Comparison of ENCODE assay signal across 9 cellular contexts in the genomic region with DNA sequence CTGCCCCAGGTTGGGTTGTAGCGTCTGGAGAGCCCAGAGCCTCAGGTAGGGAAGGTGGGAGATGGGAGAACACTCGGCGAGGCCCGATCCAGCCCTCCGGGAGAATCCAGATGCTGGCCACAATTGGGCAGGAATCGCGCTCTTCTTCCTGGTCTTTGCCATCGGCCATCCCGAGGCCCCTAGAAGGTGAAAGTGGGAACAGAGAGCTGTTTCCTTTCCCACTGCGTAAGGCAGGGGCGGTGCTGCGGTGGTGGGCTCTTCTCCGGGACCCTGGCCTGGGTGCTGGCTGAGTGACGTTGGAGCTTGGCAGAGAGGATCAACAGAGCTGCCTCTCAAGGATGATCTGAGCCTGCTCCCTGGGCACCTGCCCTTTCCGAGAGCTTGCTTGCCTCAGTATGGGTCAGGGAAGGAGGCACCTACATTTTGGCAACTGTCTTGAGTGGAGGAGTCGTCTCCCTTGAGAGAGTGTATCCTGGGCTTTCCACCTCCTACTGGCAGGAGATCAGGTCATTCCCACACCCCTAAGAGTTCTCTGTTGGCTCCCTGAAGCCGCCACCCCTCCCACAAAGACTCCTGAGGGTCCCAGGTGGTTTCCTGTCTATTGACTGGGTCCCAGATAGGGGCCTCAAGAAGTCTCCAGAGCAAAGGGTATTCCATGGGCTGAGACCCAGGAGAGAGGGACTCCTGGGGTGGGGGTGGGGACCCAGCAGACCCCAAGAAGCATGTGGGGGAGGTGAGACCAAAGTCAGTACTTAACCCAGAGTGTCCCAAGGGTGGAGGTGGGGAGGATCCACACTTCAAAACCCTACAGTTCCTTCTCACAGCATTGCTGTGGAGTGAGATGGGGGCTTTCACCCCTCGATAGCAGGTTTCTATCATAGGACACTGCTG. TPM values are rescaled to one million over a fixed set of nuclear protein-coding genes. Genes with fewer than 3 reads are reported as not detected.
DNase-seq lines count a peak whose midpoint lies in the region; ATAC-seq and TF ChIP-seq lines count a peak whose summit lies in the region.
"Had no signal": no experiment of that assay in that cellular context is flagged by ENCODE, and none has a peak within 500 bp of the region (broad histone marks: within the 10 kb centered on the region; RNA-seq: fewer than 3 reads in every experiment).

No MANE protein-coding gene starts in this region.

- H3K27ac Mint-ChIP-seq in activated naive CD8-positive, alpha-beta T cell treated with anti-CD3 and anti-CD28 coated beads, Interleukin-2, amount 10 ng/mL, durations not matched to agents 7 days and 5 days: peak overlapping the region; percentile 85

- H3K36me3 ChIP-seq in thoracic aorta: peaks cover 18% of the 10 kb centered on the region

- no peaks in the 10 kb centered on the region for H3K9me3 ChIP-seq in thoracic aorta

- H3K4me1 ChIP-seq in thoracic aorta (ENCODE audit: control insufficient read depth in 1 of 2, low read depth in 2 of 2): peaks cover 23 to 51% of the 10 kb centered on the region in 2 donors

- no peaks in the 10 kb centered on the region for H3K9me3 Mint-ChIP-seq in activated naive CD8-positive, alpha-beta T cell treated with anti-CD3 and anti-CD28 coated beads, Interleukin-2, amount 10 ng/mL, durations not matched to agents 7 days and 5 days

- peaks cover 2% of the 10 kb centered on the region for H3K36me3 Mint-ChIP-seq in activated naive CD8-positive, alpha-beta T cell treated with anti-CD3 and anti-CD28 coated beads, Interleukin-2, amount 10 ng/mL, durations not matched to agents 7 days and 5 days

- peaks cover 43% of the 10 kb centered on the region for H3K4me1 Mint-ChIP-seq in activated naive CD8-positive, alpha-beta T cell treated with anti-CD3 and anti-CD28 coated beads, Interleukin-2, amount 10 ng/mL, durations not matched to agents 7 days and 5 days

- H3K4me3 ChIP-seq in thoracic aorta: peak overlapping the region; percentile 99

- TF ChIP-seq CTCF in thoracic aorta (IDR thresholded peaks at IDR 0.05): no peak

- POLR2A ChIA-PET in activated naive CD8-positive, alpha-beta T cell treated with anti-CD3 and anti-CD28 coated beads, Interleukin-2, amount 10 ng/mL, durations not matched to agents 7 days and 5 days (lab: Charles Lee): interaction anchor here (0.6 to 1.9 kb wide), 7 partner anchors 12 to 466 kb away, joined by 3 to 12 read pairs (median 5); partner anchors contain the start of gene PPCDC

- no peaks in the 10 kb centered on the region for H3K27me3 Mint-ChIP-seq in activated naive CD8-positive, alpha-beta T cell treated with anti-CD3 and anti-CD28 coated beads, Interleukin-2, amount 10 ng/mL, durations not matched to agents 7 days and 5 days

- H3K4me3 Mint-ChIP-seq in activated naive CD8-positive, alpha-beta T cell treated with anti-CD3 and anti-CD28 coated beads, Interleukin-2, amount 10 ng/mL, durations not matched to agents 7 days and 5 days: peak overlapping the region; percentile 89

- peak; percentile 66 for DNase-seq in activated CD8-positive, alpha-beta memory T cell treated with anti-CD3 and anti-CD28 coated beads for 24 hours
- DNase-seq in activated CD8-positive, alpha-beta memory T cell treated with anti-CD3 and anti-CD28 coated beads, Interleukin-2, amount 50 U/mL, for 4 hours: no peak
- no peak for DNase-seq in activated naive CD8-positive, alpha-beta T cell treated with anti-CD3 and anti-CD28 coated beads, Interleukin-2, amount 10 ng/mL, durations not matched to agents 7 days and 5 days
- DNase-seq in left colon: peak; percentile 36 to 43
- no peak for DNase-seq in thoracic aorta (ENCODE audit: low spot score)
- DNase-seq in NCI-H1048 (lab: John Stamatoyannopoulos, UW): no peak
- no peak for DNase-seq in NCI-H1930 (lab: John Stamatoyannopoulos, UW)

- no peak for ATAC-seq in activated naive CD8-positive, alpha-beta T cell treated with anti-CD3 and anti-CD28 coated beads, Interleukin-2, amount 10 ng/mL, durations not matched to agents 7 days and 5 days (ENCODE audit: low read depth)
- ATAC-seq in left colon (no peak), thoracic aorta (ENCODE audit: insufficient number of reproducible peaks, low FRiP score, low read depth) (no peak), HG02973 (IDR thresholded peaks at IDR 0.05; ENCODE audit: unreplicated experiment) (no peak)

- H3K27ac ChIP-seq in thoracic aorta: peak overlapping the region; percentile 93 to 98

- intact Hi-C loops in left colon (cut with DNase I, micrococcal nuclease): loop anchor here (5.0 kb wide), 1 partner anchor 161 kb away; no protein-coding TSS in a partner anchor

- no peaks in the 10 kb centered on the region for H3K27me3 ChIP-seq in thoracic aorta (replicated peaks; ENCODE audit: insufficient read depth)

RNA-seq across cellular contexts. Expression of gene C15orf39, which starts 1.6 kb away (rescaled TPM):
- total RNA-seq in activated naive CD8-positive, alpha-beta T cell treated with anti-CD3 and anti-CD28 coated beads, Interleukin-2, amount 10 ng/mL, durations not matched to agents 7 days and 5 days: 10 to 100 TPM; 45.6 to 45.9 TPM
- 10 to 100 TPM; 23.1 to 26.9 TPM for total RNA-seq in left colon
- 10 to 100 TPM; 22.7 to 45.2 TPM for total RNA-seq in thoracic aorta

RNA-seq across cellular contexts. Expression of gene GOLGA6C, which starts 54.9 kb away (rescaled TPM):
- total RNA-seq in activated naive CD8-positive, alpha-beta T cell treated with anti-CD3 and anti-CD28 coated beads, Interleukin-2, amount 10 ng/mL, durations not matched to agents 7 days and 5 days: not detected
- not detected for total RNA-seq in left colon
- under 1 TPM in 1 of 2 donors, not detected in 1; 0.56 TPM for total RNA-seq in thoracic aorta
- total RNA-seq: dermis microvascular lymphatic vessel endothelial cell had no signal

Comparison
In these comparisons a context has a peak if more than half of its experiments do, and no peak if none do; other contexts are left out.
1. DNase-seq: peak in activated CD8-positive, alpha-beta memory T cell treated with anti-CD3 and anti-CD28 coated beads for 24 hours (single experiment) and left colon (2 of 2); none in activated CD8-positive, alpha-beta memory T cell treated with anti-CD3 and anti-CD28 coated beads, Interleukin-2, amount 50 U/mL, for 4 hours (single experiment), activated naive CD8-positive, alpha-beta T cell treated with anti-CD3 and anti-CD28 coated beads, Interleukin-2, amount 10 ng/mL, durations not matched to agents 7 days and 5 days (single experiment), thoracic aorta (single experiment), NCI-H1048 (single experiment) and NCI-H1930 (0 of 2).